ENCODE assay signal across 14 cellular contexts in the genomic region with DNA sequence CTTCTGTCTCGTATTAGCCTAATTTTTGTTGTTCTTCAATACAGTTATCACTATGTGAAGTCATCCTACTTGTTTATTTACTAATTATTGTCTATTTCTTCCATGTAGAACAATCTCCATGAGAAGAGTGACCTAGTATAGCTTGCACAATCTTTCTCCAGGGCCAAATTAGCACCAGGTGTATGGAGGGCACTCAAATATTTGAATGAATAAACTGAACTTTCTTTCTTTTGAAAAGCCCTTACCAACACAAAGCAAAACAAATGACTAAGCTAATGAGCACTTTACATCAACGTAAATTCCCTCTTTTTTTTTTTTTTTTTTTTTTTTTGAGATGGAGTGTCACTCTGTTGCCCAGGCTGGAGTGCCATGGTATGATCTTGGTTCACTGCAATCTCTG.
"Had no signal": no experiment of that assay in that cellular context is flagged by ENCODE, and none has a peak within 500 bp of the region (broad histone marks: within the 10 kb centered on the region; RNA-seq: fewer than 3 reads in every experiment).

No MANE protein-coding gene starts in this region.

- ATAC-seq: activated CD4-positive, CD25-positive, alpha-beta regulatory T cell treated with anti-CD3 and anti-CD28 coated beads, Interleukin-2, amount 50 U/mL, for 24 hours; activated CD8-positive, alpha-beta T cell treated with anti-CD3 and anti-CD28 coated beads, Interleukin-2, amount 10 ng/mL, durations not matched to agents 7 days and 5 days; activated naive CD4-positive, alpha-beta T cell treated with anti-CD3 and anti-CD28 coated beads, Interleukin-2, amount 50 U/mL, for 72 hours; gastroesophageal sphincter; natural killer cell treated with Interleukin-12 subunit alpha and Interleukin-12 subunit beta and Interleukin-15 and Interleukin-18, amount 100 ng/mL, for 72 hours; stimulated activated naive B cell treated with anti-CD40 and anti-IgM and Interleukin-4, amounts not matched to agents 10 μg/mL and 1 μg/mL and 100 μg/mL, for 72 hours had no signal

- DNase-seq: activated CD4-positive, alpha-beta T cell treated with anti-CD3 and anti-CD28 coated beads, Interleukin-2, amount 50 U/mL, for 1 hour; activated CD8-positive, alpha-beta T cell treated with anti-CD3 and anti-CD28 coated beads, Interleukin-2, amount 10 ng/mL, durations not matched to agents 7 days and 5 days; activated gamma-delta T cell treated with Interleukin-2 at 50 U/mL for 16 hours; activated T-cell treated with anti-CD3 and anti-CD28 coated beads, Interleukin-2, amount 50 U/mL, for 1 hour; cerebellar nuclear complex; head of caudate nucleus; hypothalamus; stimulated activated CD4-positive, alpha-beta T cell treated with anti-CD3 and anti-CD28 coated beads, Interleukin-2, amount 100 ng/mL, for 48 hours; stimulated activated CD8-positive, alpha-beta memory T cell treated with anti-CD3 and anti-CD28 coated beads, Interleukin-4, amount 100 ng/mL, for 48 hours; stimulated activated naive B cell treated with anti-CD40 and anti-IgM and Interleukin-4, amounts not matched to agents 10 μg/mL and 1 μg/mL and 100 μg/mL, for 72 hours had no signal
